ENCODE assay signal across 12 cellular contexts in genomic region chr7:44293561-44294324, GRCh38. TPM values are rescaled to one million over a fixed set of nuclear protein-coding genes. Genes with fewer than 3 reads are reported as not detected.
DNase-seq lines count a peak whose midpoint lies in the region; ATAC-seq and TF ChIP-seq lines count a peak whose summit lies in the region.
"Had no signal": no experiment of that assay in that cellular context is flagged by ENCODE, and none has a peak within 500 bp of the region (broad histone marks: within the 10 kb centered on the region; RNA-seq: fewer than 3 reads in every experiment).

No MANE protein-coding gene starts in this region.

- H3K36me3 ChIP-seq in OCI-LY3 (replicated peaks; ENCODE audit: low read depth, low read length) (no peaks in the 10 kb centered on the region), esophagus squamous epithelium (no peaks in the 10 kb centered on the region)
- H3K36me3 ChIP-seq: prostate gland had no signal

- intact Hi-C loops in head of caudate nucleus (cut with DNase I) (no loop called here), posterior vena cava (cut with DNase I) (no loop called here), esophagus squamous epithelium (cut with DNase I) (no loop called here)

- no peak overlapping the region for H3K9ac ChIP-seq in OCI-LY3 (ENCODE audit: low read length)

- H3K27ac ChIP-seq in OCI-LY3 (ENCODE audit: low read length) (no peak overlapping the region), esophagus squamous epithelium (no peak overlapping the region)
- H3K27ac ChIP-seq: prostate gland had no signal

- TF ChIP-seq CTCF in OCI-LY3 (IDR thresholded peaks at IDR 0.05; ENCODE audit: low read depth, low read length) (no peak), esophagus squamous epithelium (IDR thresholded peaks at IDR 0.05) (no peak)

- H3K4me1 ChIP-seq in OCI-LY3 (ENCODE audit: low read length) (peaks cover 4% of the 10 kb centered on the region; the same call in 1 of the 2 replicates), esophagus squamous epithelium (peaks cover 0 to 8% (median 0%) of the 10 kb centered on the region in 3 donors)
- H3K4me1 ChIP-seq: prostate gland had no signal

- no peaks in the 10 kb centered on the region for H3K9me3 ChIP-seq in OCI-LY3 (ENCODE audit: insufficient read depth, low read length)
- H3K9me3 ChIP-seq in esophagus squamous epithelium: no peaks in the 10 kb centered on the region
- H3K9me3 ChIP-seq: prostate gland had no signal

- no peak for TF ChIP-seq POLR2A in esophagus squamous epithelium (IDR thresholded peaks at IDR 0.05)

- no peak overlapping the region for H3K4me3 ChIP-seq in OCI-LY3 (ENCODE audit: low read length)
- no peak overlapping the region for H3K4me3 ChIP-seq in esophagus squamous epithelium
- H3K4me3 ChIP-seq: prostate gland had no signal

- peak; percentile 46 for DNase-seq in ELF-1 (ENCODE audit: low read depth, low spot score)
- peak in 34 of 42 donors; percentile 4 to 79 (median 36) for DNase-seq in head of caudate nucleus
- DNase-seq in posterior vena cava (ENCODE audit: low spot score): peak; percentile 46
- no peak for DNase-seq in HT-29 (ENCODE audit: low spot score)
- no peak for DNase-seq in esophagus squamous epithelium (lab: John Stamatoyannopoulos, UW)
- DNase-seq in effector CD4-positive, alpha-beta T cell: no peak
- DNase-seq: activated CD4-positive, alpha-beta T cell treated with anti-CD3 and anti-CD28 coated beads for 4 hours; NCI-H1417 had no signal

- no peaks in the 10 kb centered on the region for H3K79me2 ChIP-seq in OCI-LY3 (ENCODE audit: low read length)

- no peak for ATAC-seq in HG02642 (IDR thresholded peaks at IDR 0.05; ENCODE audit: poor library complexity, unreplicated experiment)

- peak overlapping the region; percentile 24; the same call in 1 of the 2 replicates for H3K4me2 ChIP-seq in OCI-LY3 (ENCODE audit: low read length)

- H3K27me3 ChIP-seq in OCI-LY3 (ENCODE audit: low read depth, low read length) (peaks cover 48% of the 10 kb centered on the region), esophagus squamous epithelium (peaks cover 0 to 58% (median 0%) of the 10 kb centered on the region in 4 donors)

- no peak overlapping the region for H2AFZ ChIP-seq in OCI-LY3 (ENCODE audit: low read depth, low read length)

- 29 to 54% methylated on average over 6 to 14 of the region's 17 CpGs for WGBS in esophagus squamous epithelium, 2 donors

- no peaks in the 10 kb centered on the region for H4K20me1 ChIP-seq in OCI-LY3 (ENCODE audit: insufficient read depth, low read length)

RNA-seq across cellular contexts. Expression of gene CAMK2B, which starts 31.7 kb away (rescaled TPM):
- 1 to 10 TPM; 1.2 to 3.5 TPM for total RNA-seq in posterior vena cava
- total RNA-seq in HT-29 (2014; rRNA removed; shearing (Covaris generic)): 1.8 and 1.9 TPM in 2 replicates
- under 1 TPM; 0.26 to 0.95 (median 0.69) TPM for total RNA-seq in esophagus squamous epithelium
- total RNA-seq: CD4-positive, alpha-beta T cell had no signal

Comparison
In these comparisons a context has a peak if more than half of its experiments do, and no peak if none do; other contexts are left out.
1. DNase-seq: peak in ELF-1 (single experiment), head of caudate nucleus (34 of 42) and posterior vena cava (single experiment); none in HT-29 (single experiment), esophagus squamous epithelium (single experiment) and effector CD4-positive, alpha-beta T cell (single experiment).